In genomic region chr11:123164732-123165450, GRCh38 we compare ENCODE assay signal across 20 cellular contexts.
"Had no signal": no experiment of that assay in that cellular context is flagged by ENCODE, and none has a peak within 500 bp of the region (broad histone marks: within the 10 kb centered on the region; RNA-seq: fewer than 3 reads in every experiment).

No MANE protein-coding gene starts in this region.

- H3K36me3 ChIP-seq: gastrocnemius medialis, heart left ventricle, left ventricle myocardium inferior, right atrium auricular region, upper lobe of left lung had no signal

- DNase-seq: activated CD4-positive, alpha-beta T cell treated with anti-CD3 and anti-CD28 coated beads, Interleukin-2, amount 10 ng/mL, durations not matched to agents 24 days and 14 days; activated CD8-positive, alpha-beta T cell treated with anti-CD3 and anti-CD28 coated beads for 36 hours; activated naive CD4-positive, alpha-beta T cell treated with anti-CD3 and anti-CD28 coated beads for 36 hours; activated naive CD8-positive, alpha-beta T cell treated with anti-CD3 and anti-CD28 coated beads, Interleukin-2, amount 50 U/mL, for 24 hours; activated T-cell treated with anti-CD3 and anti-CD28 coated beads, Interleukin-2, amount 50 U/mL, for 24 hours; aorta; effector CD4-positive, alpha-beta T cell; gastrocnemius medialis; heart left ventricle; left ventricle myocardium inferior; mammary epithelial cell; naive B cell; stimulated activated CD4-positive, alpha-beta T cell treated with anti-CD3 and anti-CD28 coated beads, Interleukin-2, amount 100 ng/mL, for 24 hours; stimulated activated naive CD8-positive, alpha-beta T cell treated with anti-CD3 and anti-CD28 coated beads, Interleukin-15, Interleukin-2, amounts not matched to agents 100 U/mL and 50 U/mL, for 24 hours; T-helper 1 cell; T-helper 9 cell; upper lobe of left lung had no signal

- H3K9me3 ChIP-seq: gastrocnemius medialis, heart left ventricle, left ventricle myocardium inferior, right atrium auricular region, upper lobe of left lung had no signal

- FAIRE-seq: bronchial epithelial cell, endothelial cell of umbilical vein had no signal

- H3K4me1 ChIP-seq: gastrocnemius medialis, left ventricle myocardium inferior, right atrium auricular region had no signal

- H3K27ac ChIP-seq: gastrocnemius medialis, left ventricle myocardium inferior, right atrium auricular region had no signal

- H3K27me3 ChIP-seq: gastrocnemius medialis, right atrium auricular region, upper lobe of left lung had no signal

- H3K4me3 ChIP-seq: gastrocnemius medialis, heart left ventricle, left ventricle myocardium inferior, right atrium auricular region, upper lobe of left lung had no signal

- ATAC-seq: activated CD8-positive, alpha-beta T cell treated with anti-CD3 and anti-CD28 coated beads for 36 hours; activated naive CD8-positive, alpha-beta T cell treated with anti-CD3 and anti-CD28 coated beads, Interleukin-2, amount 50 U/mL, for 24 hours; gastrocnemius medialis; heart left ventricle; stimulated activated naive CD8-positive, alpha-beta T cell treated with anti-CD3 and anti-CD28 coated beads, Interleukin-15, Interleukin-2, amounts not matched to agents 100 U/mL and 50 U/mL, for 24 hours had no signal
